19 cellular contexts compared by ENCODE assay signal in genomic region chr15:27817258-27817657, GRCh38.
"Had no signal": no experiment of that assay in that cellular context is flagged by ENCODE, and none has a peak within 500 bp of the region (broad histone marks: within the 10 kb centered on the region; RNA-seq: fewer than 3 reads in every experiment).

No MANE protein-coding gene starts in this region.

- H3K27ac Mint-ChIP-seq: IgD-negative memory B cell had no signal

- H3K27me3 Mint-ChIP-seq: IgD-negative memory B cell had no signal

- H3K4me1 Mint-ChIP-seq: IgD-negative memory B cell had no signal

- H3K9ac ChIP-seq: KMS-11, SK-N-SH had no signal

- H3K4me2 ChIP-seq: KMS-11, SK-N-SH had no signal

- DNase-seq: Kasumi-1, MM.1S, NCI-H1092 treated with DMSO at 0.1 percent for 48 hours, NCI-H1436, NCI-H187, NCI-H2029 treated with DMSO at 0.1 percent for 48 hours, NCI-H2171 treated with DMSO at 0.1 percent for 48 hours, NCI-H345, NCI-H446 treated with DMSO at 0.1 percent for 48 hours, NCI-H510A treated with DMSO at 0.1 percent for 48 hours, NCI-H526, RPMI8226, SHP77, SK-N-SH, SW 1271 had no signal

- H3K27ac ChIP-seq: HL-60, KMS-11 had no signal

- H3K4me3 ChIP-seq: K562 had no signal

- ATAC-seq: K562 had no signal
